In genomic region chr17:5486206-5487124, GRCh38 we compare ENCODE assay signal across 1 cellular context.
TF ChIP-seq lines count a peak whose summit lies in the region.

A gene with protein sequence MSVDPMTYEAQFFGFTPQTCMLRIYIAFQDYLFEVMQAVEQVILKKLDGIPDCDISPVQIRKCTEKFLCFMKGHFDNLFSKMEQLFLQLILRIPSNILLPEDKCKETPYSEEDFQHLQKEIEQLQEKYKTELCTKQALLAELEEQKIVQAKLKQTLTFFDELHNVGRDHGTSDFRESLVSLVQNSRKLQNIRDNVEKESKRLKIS (plus strand): TSS chr17:5486566. CDS start chr17:5488863, 2,297 bp downstream.

TF ChIP-seq in HepG2, 621 proteins besides CTCF, POLR2A, EP300 and RAD21 (continued from another document and continues in another):
- TF ChIP-seq, protein P1, sequence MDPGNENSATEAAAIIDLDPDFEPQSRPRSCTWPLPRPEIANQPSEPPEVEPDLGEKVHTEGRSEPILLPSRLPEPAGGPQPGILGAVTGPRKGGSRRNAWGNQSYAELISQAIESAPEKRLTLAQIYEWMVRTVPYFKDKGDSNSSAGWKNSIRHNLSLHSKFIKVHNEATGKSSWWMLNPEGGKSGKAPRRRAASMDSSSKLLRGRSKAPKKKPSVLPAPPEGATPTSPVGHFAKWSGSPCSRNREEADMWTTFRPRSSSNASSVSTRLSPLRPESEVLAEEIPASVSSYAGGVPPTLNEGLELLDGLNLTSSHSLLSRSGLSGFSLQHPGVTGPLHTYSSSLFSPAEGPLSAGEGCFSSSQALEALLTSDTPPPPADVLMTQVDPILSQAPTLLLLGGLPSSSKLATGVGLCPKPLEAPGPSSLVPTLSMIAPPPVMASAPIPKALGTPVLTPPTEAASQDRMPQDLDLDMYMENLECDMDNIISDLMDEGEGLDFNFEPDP (CRISPR knock-in tag; conservative IDR thresholded peaks at IDR 0.05) = peak; percentile 97; the same call in 1 of the 2 replicates
- no peak; the same call in 1 of the 2 replicates for TF ChIP-seq KLF15 (CRISPR knock-in tag; IDR thresholded peaks at IDR 0.05; ENCODE audit: borderline replicate concordance)
- TF ChIP-seq ZNF720 (CRISPR knock-in tag; IDR thresholded peaks at IDR 0.05) = no peak
- peak; percentile 97 for TF ChIP-seq ARID4A (CRISPR knock-in tag; IDR thresholded peaks at IDR 0.05; ENCODE audit: borderline replicate concordance)
- TF ChIP-seq KIAA2018 (CRISPR knock-in tag; IDR thresholded peaks at IDR 0.05; ENCODE audit: borderline replicate concordance) = no peak
- TF ChIP-seq RFX1 (IDR thresholded peaks at IDR 0.05) = no peak
- TF ChIP-seq, protein P2, sequence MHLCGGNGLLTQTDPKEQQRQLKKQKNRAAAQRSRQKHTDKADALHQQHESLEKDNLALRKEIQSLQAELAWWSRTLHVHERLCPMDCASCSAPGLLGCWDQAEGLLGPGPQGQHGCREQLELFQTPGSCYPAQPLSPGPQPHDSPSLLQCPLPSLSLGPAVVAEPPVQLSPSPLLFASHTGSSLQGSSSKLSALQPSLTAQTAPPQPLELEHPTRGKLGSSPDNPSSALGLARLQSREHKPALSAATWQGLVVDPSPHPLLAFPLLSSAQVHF (CRISPR knock-in tag; IDR thresholded peaks at IDR 0.05) = peak; percentile 62; the same call in 1 of the 2 replicates
- peak; percentile 84; the same call in 1 of the 2 replicates for TF ChIP-seq ZNF343 (CRISPR knock-in tag; IDR thresholded peaks at IDR 0.05)
- TF ChIP-seq RBM22 (optimal IDR thresholded peaks at IDR 0.05; ENCODE audit: low read length) = no peak
- no peak for TF ChIP-seq PLRG1 (conservative IDR thresholded peaks at IDR 0.05)
- peak; percentile 78 for TF ChIP-seq TBX2 (CRISPR knock-in tag; IDR thresholded peaks at IDR 0.05; ENCODE audit: borderline replicate concordance)
- TF ChIP-seq MYC (CRISPR knock-in tag; IDR thresholded peaks at IDR 0.05; ENCODE audit: borderline replicate concordance) = peak; percentile 84
- TF ChIP-seq, protein P3, sequence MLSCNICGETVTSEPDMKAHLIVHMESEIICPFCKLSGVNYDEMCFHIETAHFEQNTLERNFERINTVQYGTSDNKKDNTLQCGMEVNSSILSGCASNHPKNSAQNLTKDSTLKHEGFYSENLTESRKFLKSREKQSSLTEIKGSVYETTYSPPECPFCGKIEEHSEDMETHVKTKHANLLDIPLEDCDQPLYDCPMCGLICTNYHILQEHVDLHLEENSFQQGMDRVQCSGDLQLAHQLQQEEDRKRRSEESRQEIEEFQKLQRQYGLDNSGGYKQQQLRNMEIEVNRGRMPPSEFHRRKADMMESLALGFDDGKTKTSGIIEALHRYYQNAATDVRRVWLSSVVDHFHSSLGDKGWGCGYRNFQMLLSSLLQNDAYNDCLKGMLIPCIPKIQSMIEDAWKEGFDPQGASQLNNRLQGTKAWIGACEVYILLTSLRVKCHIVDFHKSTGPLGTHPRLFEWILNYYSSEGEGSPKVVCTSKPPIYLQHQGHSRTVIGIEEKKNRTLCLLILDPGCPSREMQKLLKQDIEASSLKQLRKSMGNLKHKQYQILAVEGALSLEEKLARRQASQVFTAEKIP (CRISPR knock-in tag; IDR thresholded peaks at IDR 0.05; ENCODE audit: borderline replicate concordance) = no peak
- TF ChIP-seq, protein P4, sequence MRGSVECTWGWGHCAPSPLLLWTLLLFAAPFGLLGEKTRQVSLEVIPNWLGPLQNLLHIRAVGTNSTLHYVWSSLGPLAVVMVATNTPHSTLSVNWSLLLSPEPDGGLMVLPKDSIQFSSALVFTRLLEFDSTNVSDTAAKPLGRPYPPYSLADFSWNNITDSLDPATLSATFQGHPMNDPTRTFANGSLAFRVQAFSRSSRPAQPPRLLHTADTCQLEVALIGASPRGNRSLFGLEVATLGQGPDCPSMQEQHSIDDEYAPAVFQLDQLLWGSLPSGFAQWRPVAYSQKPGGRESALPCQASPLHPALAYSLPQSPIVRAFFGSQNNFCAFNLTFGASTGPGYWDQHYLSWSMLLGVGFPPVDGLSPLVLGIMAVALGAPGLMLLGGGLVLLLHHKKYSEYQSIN (CRISPR knock-in tag; IDR thresholded peaks at IDR 0.05; ENCODE audit: borderline replicate concordance) = no peak
- TF ChIP-seq ZNF691 (CRISPR knock-in tag; IDR thresholded peaks at IDR 0.05; ENCODE audit: borderline replicate concordance, low read depth) = peak; percentile 30; the same call in 1 of the 2 replicates
- no peak for TF ChIP-seq SMARCC2 (IDR thresholded peaks at IDR 0.05)
- TF ChIP-seq BCLAF1 (IDR thresholded peaks at IDR 0.05) = no peak
- peak; percentile 86 for TF ChIP-seq RXRA (CRISPR knock-in tag; IDR thresholded peaks at IDR 0.05)
- no peak for TF ChIP-seq DMTF1 (CRISPR knock-in tag; IDR thresholded peaks at IDR 0.05)
- TF ChIP-seq ASH2L (IDR thresholded peaks at IDR 0.05; ENCODE audit: insufficient read length, low read depth, low read length) = peak; percentile 96
- peak; percentile 62; the same call in 1 of the 2 replicates for TF ChIP-seq KLF6 (CRISPR knock-in tag; IDR thresholded peaks at IDR 0.05)
